Comparison of ENCODE assay signal across 1 cellular context in genomic region chr7:55178863-55179773, GRCh38.
TF ChIP-seq lines count a peak whose summit lies in the region.

No MANE protein-coding gene starts in this region.

TF ChIP-seq in HepG2, 621 proteins besides CTCF, POLR2A, EP300 and RAD21 (continued from another document and continues in another):
- TF ChIP-seq THAP9 (CRISPR knock-in tag; IDR thresholded peaks at IDR 0.05; ENCODE audit: borderline replicate concordance) (no peak), CSRNP1 (CRISPR knock-in tag; IDR thresholded peaks at IDR 0.05) (no peak), MEIS1 (CRISPR knock-in tag; IDR thresholded peaks at IDR 0.05; ENCODE audit: borderline replicate concordance) (peak; percentile 65; the same call in 1 of the 2 replicates), SRSF4 (IDR thresholded peaks at IDR 0.05; ENCODE audit: low read depth, low read length, poor library complexity, severe bottlenecking) (no peak), GLMP (CRISPR knock-in tag; IDR thresholded peaks at IDR 0.05; ENCODE audit: borderline replicate concordance) (no peak), AHR (CRISPR knock-in tag; IDR thresholded peaks at IDR 0.05) (peak; percentile 74; the same call in 1 of the 2 replicates), TRIM22 (IDR thresholded peaks at IDR 0.05) (no peak), DZIP1 (CRISPR knock-in tag; IDR thresholded peaks at IDR 0.05) (no peak), HNF1B (CRISPR knock-in tag; IDR thresholded peaks at IDR 0.05) (peak; percentile 67; the same call in 1 of the 2 replicates), WIZ (CRISPR knock-in tag; IDR thresholded peaks at IDR 0.05) (peak; percentile 43; the same call in 1 of the 2 replicates), ZNF3 (CRISPR knock-in tag; IDR thresholded peaks at IDR 0.05) (no peak), TGIF2 (CRISPR knock-in tag; IDR thresholded peaks at IDR 0.05) (peak; percentile 88; the same call in 1 of the 2 replicates), SMARCE1 (IDR thresholded peaks at IDR 0.05; ENCODE audit: borderline replicate concordance) (no peak), ZBTB7A (CRISPR knock-in tag; IDR thresholded peaks at IDR 0.05) (no peak), TAF15 (IDR thresholded peaks at IDR 0.05; ENCODE audit: low read depth, low read length, poor library complexity, severe bottlenecking) (no peak), SRF (IDR thresholded peaks at IDR 0.05; ENCODE audit: low read depth, low read length) (no peak), ZNF18 (CRISPR knock-in tag; IDR thresholded peaks at IDR 0.05; ENCODE audit: insufficient replicate concordance) (peak; percentile 19), MTF2 (CRISPR knock-in tag; IDR thresholded peaks at IDR 0.05; ENCODE audit: borderline replicate concordance) (no peak), PLRG1 (conservative IDR thresholded peaks at IDR 0.05) (no peak), ZNF33A (CRISPR knock-in tag; IDR thresholded peaks at IDR 0.05; ENCODE audit: borderline replicate concordance) (no peak), ZHX2 (IDR thresholded peaks at IDR 0.05; ENCODE audit: low read depth) (no peak), ZHX2 (CRISPR knock-in tag; IDR thresholded peaks at IDR 0.05; ENCODE audit: borderline replicate concordance) (no peak), HNF4A (CRISPR knock-in tag; IDR thresholded peaks at IDR 0.05) (peak; percentile 96), E2F2 (CRISPR knock-in tag; IDR thresholded peaks at IDR 0.05; ENCODE audit: borderline replicate concordance) (no peak), ZNF782 (CRISPR knock-in tag; IDR thresholded peaks at IDR 0.05; ENCODE audit: borderline replicate concordance) (no peak), ZSCAN29 (CRISPR knock-in tag; conservative IDR thresholded peaks at IDR 0.05) (no peak; the same call in 1 of the 2 replicates), ZNF350 (CRISPR knock-in tag; IDR thresholded peaks at IDR 0.05; ENCODE audit: borderline replicate concordance, low read depth) (peak; percentile 72; the same call in 1 of the 2 replicates), KAT7 (CRISPR knock-in tag; IDR thresholded peaks at IDR 0.05; ENCODE audit: borderline replicate concordance) (peak; percentile 75), MTA3 (CRISPR knock-in tag; IDR thresholded peaks at IDR 0.05) (no peak), ZNF737 (CRISPR knock-in tag; IDR thresholded peaks at IDR 0.05; ENCODE audit: borderline replicate concordance) (no peak), ZNF503 (CRISPR knock-in tag; IDR thresholded peaks at IDR 0.05) (no peak), GTF3A (CRISPR knock-in tag; conservative IDR thresholded peaks at IDR 0.05) (no peak), FIP1L1 (IDR thresholded peaks at IDR 0.05; ENCODE audit: borderline replicate concordance, insufficient read depth, low read depth, low read length) (0 out of 2 replicates have a peak, but pooled peaks have one; percentile 50), ZNF180 (CRISPR knock-in tag; IDR thresholded peaks at IDR 0.05; ENCODE audit: borderline replicate concordance, low read depth) (no peak), MIER3 (CRISPR knock-in tag; IDR thresholded peaks at IDR 0.05; ENCODE audit: borderline replicate concordance) (peak; percentile 77)
